Comparison of ENCODE assay signal across 8 cellular contexts in genomic region chr20:17971571-17972013, GRCh38. TPM values are rescaled to one million over a fixed set of nuclear protein-coding genes. Genes with fewer than 3 reads are reported as not detected.
A peak's percentile ranks its signal among the peaks of the same experiment; 100 is the strongest.
DNase-seq lines count a peak whose midpoint lies in the region; ATAC-seq lines count a peak whose summit lies in the region.

No MANE protein-coding gene starts in this region.

- peak overlapping the region; percentile 80 for H3K4me3 ChIP-seq in SK-N-MC

- H3K27ac ChIP-seq in SK-N-MC: peak overlapping the region; percentile 99

- no peak for ATAC-seq in HG03175 (IDR thresholded peaks at IDR 0.05; ENCODE audit: unreplicated experiment)

- H3K36me3 ChIP-seq in SK-N-MC (ENCODE audit: insufficient read depth, low read length): peaks cover 51% of the 10 kb centered on the region

- H3K9ac ChIP-seq in SK-N-MC (ENCODE audit: insufficient read length): peak overlapping the region; percentile 93

- no peaks in the 10 kb centered on the region for H3K9me3 ChIP-seq in SK-N-MC (ENCODE audit: low read depth, low read length)

- DNase-seq in NCI-H82 (lab: John Stamatoyannopoulos, UW) (peak; percentile 55), NCI-H82 treated with DMSO at 0.1 percent for 48 hours (lab: John Stamatoyannopoulos, UW; ENCODE audit: unreplicated experiment) (no peak), SK-N-MC (ENCODE audit: low read depth, low spot score) (no peak), fibroblast of peridontal ligament (ENCODE audit: extremely low read depth) (peak; percentile 39), renal cortical epithelial cell (ENCODE audit: low read depth) (peak; percentile 87), MV-4-11 (lab: John Stamatoyannopoulos, UW) (no peak), DMS153 (lab: John Stamatoyannopoulos, UW) (no peak)

RNA-seq across cellular contexts. Expression of gene MGME1, which starts 2.8 kb away (rescaled TPM):
- total RNA-seq in renal cortical epithelial cell: 7.8 and 12.9 TPM in 2 replicates

RNA-seq across cellular contexts. Expression of gene SNX5, which starts 3.0 kb away (rescaled TPM):
- 117 and 165 TPM in 2 replicates for total RNA-seq in renal cortical epithelial cell

Comparison
In these comparisons a context has a peak if more than half of its experiments do, and no peak if none do; other contexts are left out.
1. DNase-seq: peak in NCI-H82 (single experiment), fibroblast of peridontal ligament (single experiment) and renal cortical epithelial cell (single experiment); none in NCI-H82 treated with DMSO at 0.1 percent for 48 hours (single experiment), SK-N-MC (single experiment), MV-4-11 (single experiment) and DMS153 (single experiment).